In the genomic region with DNA sequence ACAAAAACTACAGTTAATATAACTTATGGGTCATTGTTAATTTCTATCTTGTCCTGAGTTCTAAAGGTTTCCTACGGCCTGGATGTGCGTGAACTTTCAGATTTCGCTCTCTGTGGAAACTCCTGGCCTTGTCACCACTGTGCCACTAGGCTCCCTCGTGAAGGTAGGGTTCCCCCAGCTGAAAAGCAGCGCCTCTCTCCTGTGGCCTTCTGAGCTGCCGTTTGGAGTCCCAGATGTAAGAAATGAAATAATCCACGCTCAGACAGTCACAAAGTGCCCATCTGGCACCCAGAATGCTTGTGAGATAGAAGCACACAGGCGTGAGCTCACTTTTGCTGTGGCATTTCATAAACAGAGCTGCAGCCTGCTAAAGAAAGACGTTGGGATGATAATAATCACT, we compare ENCODE assay signal across 20 cellular contexts.
"Had no signal": no experiment of that assay in that cellular context is flagged by ENCODE, and none has a peak within 500 bp of the region (broad histone marks: within the 10 kb centered on the region; RNA-seq: fewer than 3 reads in every experiment).

No MANE protein-coding gene starts in this region.

- H3K9me3 ChIP-seq: ascending aorta, breast epithelium, left ventricle myocardium inferior, right atrium auricular region, transverse colon, vagina had no signal

- FAIRE-seq: endometrium, frontal cortex, kidney had no signal

- DNase-seq: activated CD4-positive, alpha-beta T cell treated with anti-CD3 and anti-CD28 coated beads, Interleukin-2, amount 50 U/mL, for 1 hour; activated CD8-positive, alpha-beta memory T cell treated with anti-CD3 and anti-CD28 coated beads, Interleukin-2, amount 50 U/mL, for 4 hours; activated effector memory CD4-positive, alpha-beta T cell treated with anti-CD3 and anti-CD28 coated beads, Interleukin-2, amount 50 U/mL, for 16 hours; activated naive CD4-positive, alpha-beta T cell treated with anti-CD3 and anti-CD28 coated beads, Interleukin-2, amount 50 U/mL, for 16 hours; activated T-cell treated with anti-CD3 and anti-CD28 coated beads, Interleukin-2, amount 50 U/mL, for 4 hours; cerebellar nuclear complex; cortex of kidney; kidney; left ventricle myocardium inferior; mammary epithelial cell; stimulated activated CD4-positive, alpha-beta T cell treated with anti-CD3 and anti-CD28 coated beads, Interleukin-12 subunit alpha, Interleukin-12 subunit beta, amount 100 ng/mL, for 4 hours; stimulated activated CD4-positive, alpha-beta T cell treated with anti-CD3 and anti-CD28 coated beads, Interleukin-2, amount 100 ng/mL, for 24 hours; transverse colon had no signal

- H3K27me3 ChIP-seq: ascending aorta, breast epithelium, right atrium auricular region, suprapubic skin, transverse colon, vagina had no signal

- H3K36me3 ChIP-seq: ascending aorta, breast epithelium, left ventricle myocardium inferior, right atrium auricular region, suprapubic skin, transverse colon, vagina had no signal

- H3K4me3 ChIP-seq: ascending aorta, breast epithelium, left ventricle myocardium inferior, right atrium auricular region, suprapubic skin, transverse colon, vagina had no signal

- ATAC-seq: activated T-cell treated with anti-CD3 and anti-CD28 coated beads, Interleukin-2, amount 50 U/mL, for 4 hours had no signal

- H3K27ac ChIP-seq: ascending aorta, breast epithelium, left ventricle myocardium inferior, right atrium auricular region, suprapubic skin, transverse colon, vagina had no signal

- H3K4me1 ChIP-seq: ascending aorta, breast epithelium had no signal
